Comparison of ENCODE assay signal across 8 cellular contexts in the genomic region with DNA sequence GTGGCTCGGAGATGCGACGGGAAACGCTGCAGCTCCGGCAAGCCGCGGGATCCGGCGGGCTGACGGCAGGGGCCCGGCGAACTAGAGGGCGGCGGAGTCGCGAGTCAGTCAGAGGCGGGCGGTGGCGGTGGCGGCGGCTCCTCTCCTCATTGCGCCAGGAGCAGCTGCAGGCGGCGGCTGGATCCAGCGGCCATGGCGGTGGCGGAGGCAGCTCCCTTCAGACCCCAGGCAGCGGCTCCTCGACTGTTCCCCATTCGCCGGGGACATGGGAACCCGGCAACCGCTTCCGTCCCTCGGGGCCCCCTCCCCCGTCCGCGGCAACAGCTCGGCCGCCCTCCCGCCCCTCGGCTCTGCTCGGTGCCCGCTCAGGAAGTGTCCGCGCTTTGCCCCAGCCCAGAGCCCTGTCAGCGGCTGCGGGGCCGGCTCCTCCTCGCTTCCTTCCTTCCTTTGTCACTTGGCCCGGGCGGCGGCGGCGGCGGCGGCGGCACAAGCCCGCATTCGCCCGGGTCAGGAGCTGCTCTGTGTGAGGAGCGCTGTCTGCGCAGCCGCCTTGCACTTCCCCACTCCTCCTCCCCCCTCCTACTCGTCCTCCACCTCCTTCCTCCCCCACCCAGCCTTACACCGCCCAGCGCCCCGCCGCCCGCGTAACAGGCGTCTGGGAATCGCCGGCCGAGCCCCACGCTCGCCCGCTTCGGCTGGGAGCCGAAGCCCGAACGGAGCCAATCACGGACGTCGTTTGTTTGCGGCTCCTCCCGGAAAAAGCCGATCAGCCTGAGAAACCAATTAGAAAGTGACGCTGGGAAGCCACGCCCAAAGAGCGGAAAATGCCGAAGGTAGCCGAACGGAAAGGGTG. TPM values are rescaled to one million over a fixed set of nuclear protein-coding genes. Genes with fewer than 3 reads are reported as not detected.
A peak's percentile ranks its signal among the peaks of the same experiment; 100 is the strongest.
DNase-seq lines count a peak whose midpoint lies in the region; ATAC-seq and TF ChIP-seq lines count a peak whose summit lies in the region.

GSK3B (minus strand) TSS at position 525 of the 853 bp plus-strand sequence. CDS start 1,013 bp downstream, outside the sequence.

- peak within 1 kb of the TSS; percentile 100 for H3K27ac ChIP-seq in left ventricle myocardium inferior (replicated peaks)

- H3K4me1 ChIP-seq in ES-I3 (ENCODE audit: insufficient read depth, low read length), result peaks cover 9% of the 10 kb centered on the region; the same call in 1 of the 2 replicates
- peaks cover 69% of the 10 kb centered on the region for H3K4me1 ChIP-seq in left ventricle myocardium inferior

- DNase-seq in Kasumi-1 (lab: John Stamatoyannopoulos, UW), result peak; percentile 100
- DNase-seq in SW480 (ENCODE audit: low spot score), result peak; percentile 84
- peak in 47 of 56 donors; percentile 18 to 100 (median 77) for DNase-seq in amygdala (lab: John Stamatoyannopoulos, UW)
- peak; percentile 99 for DNase-seq in left ventricle myocardium inferior
- DNase-seq in retina, result peak; percentile 93
- DNase-seq in superior temporal gyrus (ENCODE audit: extremely low spot score), result no peak

- no peaks in the 10 kb centered on the region for H3K9me3 ChIP-seq in ES-I3 (ENCODE audit: control insufficient read depth, insufficient read depth, low read length)
- H3K9me3 ChIP-seq in left ventricle myocardium inferior (replicated peaks), result no peaks in the 10 kb centered on the region

- intact Hi-C loops in left ventricle myocardium inferior (cut with micrococcal nuclease), result loop anchor here (5.0 kb wide), 1 partner anchor 202 kb away; no protein-coding TSS in a partner anchor

- peak within 1 kb of the TSS; percentile 76 for H3K9ac ChIP-seq in ES-I3 (ENCODE audit: low read depth, low read length)

- H3K36me3 ChIP-seq in ES-I3 (ENCODE audit: insufficient read depth, low read length), result peaks cover 3% of the 10 kb centered on the region; the same call in 1 of the 2 replicates
- H3K36me3 ChIP-seq in left ventricle myocardium inferior, result no peaks in the 10 kb centered on the region

- ATAC-seq in GM21737 (IDR thresholded peaks at IDR 0.05; ENCODE audit: unreplicated experiment), result peak; percentile 39

- no peaks in the 10 kb centered on the region for H3K27me3 ChIP-seq in left ventricle myocardium inferior (ENCODE audit: low read depth)

- H3K4me3 ChIP-seq in left ventricle myocardium inferior, result peak within 1 kb of the TSS; percentile 92

- no peak for TF ChIP-seq CTCF in left ventricle myocardium inferior (IDR thresholded peaks at IDR 0.05; ENCODE audit: borderline replicate concordance)

RNA-seq across cellular contexts. Expression of gene GSK3B, which starts in this region (rescaled TPM):
- 42.5 TPM for total RNA-seq in left ventricle myocardium inferior
